Comparison of ENCODE assay signal across 12 cellular contexts in the genomic region with DNA sequence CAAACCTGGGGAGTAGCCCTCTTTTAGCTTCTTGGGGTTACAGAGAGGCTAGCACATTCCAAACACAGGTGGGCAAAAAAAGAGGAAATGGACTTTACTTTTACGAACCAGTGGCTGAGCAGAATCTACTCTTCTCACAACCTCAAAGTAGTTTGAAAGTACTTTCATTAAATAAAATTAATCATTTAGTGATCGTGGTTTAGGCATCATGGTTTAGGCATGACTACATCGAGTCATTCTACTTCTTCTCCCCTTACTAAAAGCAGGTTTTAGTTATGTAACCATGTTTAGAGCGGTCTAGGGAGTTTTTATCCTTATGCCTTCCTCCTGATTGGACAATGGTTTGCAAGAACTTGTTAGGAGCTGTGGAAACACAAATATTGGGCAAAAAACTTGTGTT. TPM values are rescaled to one million over a fixed set of nuclear protein-coding genes. Genes with fewer than 3 reads are reported as not detected.
A peak's percentile ranks its signal among the peaks of the same experiment; 100 is the strongest.
DNase-seq lines count a peak whose midpoint lies in the region; ATAC-seq lines count a peak whose summit lies in the region.
"Had no signal": no experiment of that assay in that cellular context is flagged by ENCODE, and none has a peak within 500 bp of the region (broad histone marks: within the 10 kb centered on the region; RNA-seq: fewer than 3 reads in every experiment).

No MANE protein-coding gene starts in this region.

- peak; percentile 49 for DNase-seq in AG08396 (ENCODE audit: low spot score)
- peak; percentile 61 for DNase-seq in fibroblast of peridontal ligament (ENCODE audit: extremely low read depth)
- no peak for DNase-seq in NCI-H524 (lab: John Stamatoyannopoulos, UW)
- DNase-seq in cerebellum (ENCODE audit: low spot score) = no peak
- no peak for DNase-seq in amygdala (lab: John Stamatoyannopoulos, UW)
- DNase-seq in NCI-H82 treated with DMSO at 0.1 percent for 48 hours (lab: John Stamatoyannopoulos, UW; ENCODE audit: unreplicated experiment) = no peak
- DNase-seq: anterior cingulate cortex, NCI-H2029 treated with DMSO at 0.1 percent for 48 hours, right lobe of liver, SIG-M5 had no signal

- ATAC-seq in GM19467 (IDR thresholded peaks at IDR 0.05; ENCODE audit: unreplicated experiment) (peak; percentile 46), HG03521 (IDR thresholded peaks at IDR 0.05; ENCODE audit: unreplicated experiment) (peak; percentile 55)
- ATAC-seq: right lobe of liver had no signal

RNA-seq across cellular contexts. Expression of a gene that starts 2.5 kb away (rescaled TPM):
- total RNA-seq in cerebellum = 0.54 TPM

Comparison
In these comparisons a context has a peak if more than half of its experiments do, and no peak if none do; other contexts are left out.
1. DNase-seq: peak in AG08396 (single experiment) and fibroblast of peridontal ligament (single experiment); none in NCI-H524 (0 of 2), cerebellum (single experiment), amygdala (0 of 56) and NCI-H82 treated with DMSO at 0.1 percent for 48 hours (single experiment).